ENCODE assay signal across 31 cellular contexts in the genomic region with DNA sequence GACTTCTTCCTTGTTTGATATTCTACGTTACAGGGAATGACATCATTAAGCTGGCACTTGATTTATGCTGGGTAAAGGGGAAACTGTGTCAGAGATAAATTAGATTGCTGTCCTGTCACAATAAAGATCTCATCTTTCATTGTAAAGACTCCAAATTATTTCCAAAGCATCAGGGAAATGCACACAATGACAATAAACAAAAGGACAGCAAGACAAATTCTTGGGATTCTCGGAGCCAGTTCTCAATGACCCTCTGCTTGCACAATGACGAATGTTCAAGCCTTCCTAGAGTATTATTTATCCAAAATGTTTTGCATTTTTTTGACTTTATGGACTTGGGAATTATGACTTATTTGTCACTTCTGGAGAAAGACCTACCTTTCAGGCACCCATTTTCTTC.
"Had no signal": no experiment of that assay in that cellular context is flagged by ENCODE, and none has a peak within 500 bp of the region (broad histone marks: within the 10 kb centered on the region; RNA-seq: fewer than 3 reads in every experiment).

No MANE protein-coding gene starts in this region.

- FAIRE-seq: islet of Langerhans, kidney, pancreas, small intestine, urothelium cell line had no signal

- H3K4me3 ChIP-seq: left lung, lower lobe of right lung, pancreas, prostate gland, sigmoid colon, spleen, suprapubic skin, thoracic aorta, tibial artery, upper lobe of right lung had no signal

- ATAC-seq: left colon; left lung; lower lobe of right lung; natural killer cell; pancreas; right cardiac atrium; stimulated activated effector memory CD8-positive, alpha-beta T cell treated with anti-CD3 and anti-CD28 coated beads, Interleukin-12 subunit alpha, Interleukin-12 subunit beta, amount 100 ng/mL, for 72 hours; upper lobe of right lung had no signal

- H3K4me1 Mint-ChIP-seq: immature natural killer cell; naive B cell; natural killer cell; stimulated activated effector memory CD8-positive, alpha-beta T cell treated with anti-CD3 and anti-CD28 coated beads, Interleukin-12 subunit alpha, Interleukin-12 subunit beta, amount 100 ng/mL, for 72 hours had no signal

- H3K27me3 Mint-ChIP-seq: naive B cell; stimulated activated naive CD8-positive, alpha-beta T cell treated with anti-CD3 and anti-CD28 coated beads, Interleukin-15, Interleukin-2, amounts not matched to agents 100 ng/mL and 50 ng/mL, for 24 hours had no signal

- H3K27ac ChIP-seq: left lung, lower lobe of right lung, pancreas, prostate gland, sigmoid colon, spleen, suprapubic skin, thoracic aorta, tibial artery, upper lobe of right lung had no signal

- H3K36me3 ChIP-seq: left lung, lower lobe of right lung, pancreas, prostate gland, sigmoid colon, spleen, suprapubic skin, thoracic aorta, tibial artery, upper lobe of right lung had no signal

- H3K27ac Mint-ChIP-seq: immature natural killer cell; mesothelial cell of epicardium; naive B cell; natural killer cell; nephron progenitor cell; stimulated activated effector memory CD8-positive, alpha-beta T cell treated with anti-CD3 and anti-CD28 coated beads, Interleukin-12 subunit alpha, Interleukin-12 subunit beta, amount 100 ng/mL, for 72 hours; stimulated activated naive CD8-positive, alpha-beta T cell treated with anti-CD3 and anti-CD28 coated beads, Interleukin-15, Interleukin-2, amounts not matched to agents 100 ng/mL and 50 ng/mL, for 24 hours had no signal

- H3K36me3 Mint-ChIP-seq: immature natural killer cell; mesothelial cell of epicardium; naive B cell; natural killer cell; stimulated activated effector memory CD8-positive, alpha-beta T cell treated with anti-CD3 and anti-CD28 coated beads, Interleukin-12 subunit alpha, Interleukin-12 subunit beta, amount 100 ng/mL, for 72 hours had no signal

- H3K9me3 Mint-ChIP-seq: mesothelial cell of epicardium, nephron progenitor cell had no signal

- DNase-seq: hippocampal formation; immature natural killer cell; kidney; left colon; left lung; lower lobe of right lung; mammary epithelial cell; mesenchymal stem cell; naive B cell; natural killer cell; nephron progenitor cell; nucleus accumbens; pancreas; posterior cingulate gyrus; retina; right cardiac atrium; sigmoid colon; small intestine; spleen; stimulated activated CD4-positive, alpha-beta T cell treated with anti-CD3 and anti-CD28 coated beads, Interleukin-4, amount 100 ng/mL, for 24 hours; stimulated activated naive CD4-positive, alpha-beta T cell; tibial artery; upper lobe of right lung had no signal

- H3K9me3 ChIP-seq: left lung, lower lobe of right lung, pancreas, prostate gland, sigmoid colon, suprapubic skin, thoracic aorta, tibial artery, upper lobe of right lung had no signal

- H3K27me3 ChIP-seq: left lung, pancreas, sigmoid colon, spleen, suprapubic skin, tibial artery, upper lobe of right lung had no signal

- H3K4me1 ChIP-seq: left lung, lower lobe of right lung, pancreas, prostate gland, sigmoid colon, spleen, suprapubic skin, tibial artery, upper lobe of right lung had no signal

- H3K4me3 Mint-ChIP-seq: immature natural killer cell; mesothelial cell of epicardium; naive B cell; natural killer cell; nephron progenitor cell; stimulated activated effector memory CD8-positive, alpha-beta T cell treated with anti-CD3 and anti-CD28 coated beads, Interleukin-12 subunit alpha, Interleukin-12 subunit beta, amount 100 ng/mL, for 72 hours; stimulated activated naive CD8-positive, alpha-beta T cell treated with anti-CD3 and anti-CD28 coated beads, Interleukin-15, Interleukin-2, amounts not matched to agents 100 ng/mL and 50 ng/mL, for 24 hours had no signal
